ENCODE assay signal across 8 cellular contexts in genomic region chr19:51607920-51608562, GRCh38. TPM values are rescaled to one million over a fixed set of nuclear protein-coding genes. Genes with fewer than 3 reads are reported as not detected.
DNase-seq lines count a peak whose midpoint lies in the region; ATAC-seq and TF ChIP-seq lines count a peak whose summit lies in the region.

No MANE protein-coding gene starts in this region.

- H3K27ac ChIP-seq in esophagus muscularis mucosa (replicated peaks in 1 of 4) (no peak overlapping the region), suprapubic skin (no peak overlapping the region)
- no peak overlapping the region for H3K27ac ChIP-seq in naive thymus-derived CD4-positive, alpha-beta T cell (ENCODE audit: low read depth, low read length)

- peak; percentile 39 for DNase-seq in GF-D8 (lab: John Stamatoyannopoulos, UW)
- DNase-seq in NB4 (ENCODE audit: low read depth): peak; percentile 88
- peak; percentile 82 for DNase-seq in activated CD8-positive, alpha-beta T cell treated with anti-CD3 and anti-CD28 coated beads for 36 hours
- DNase-seq in esophagus muscularis mucosa (ENCODE audit: extremely low spot score): peak; percentile 93
- peak in 8 of 9 donors; percentile 19 to 75 (median 36) for DNase-seq in naive thymus-derived CD4-positive, alpha-beta T cell
- DNase-seq in suprapubic skin (ENCODE audit: low spot score in 2 of 2): peak in 1 of 2 donors; percentile 78
- DNase-seq in DMS79 treated with DMSO at 0.1 percent for 48 hours (lab: John Stamatoyannopoulos, UW): no peak

- H3K4me1 ChIP-seq in esophagus muscularis mucosa: no peaks in the 10 kb centered on the region
- no peaks in the 10 kb centered on the region for H3K4me1 ChIP-seq in naive thymus-derived CD4-positive, alpha-beta T cell (ENCODE audit: control insufficient read depth in 2 of 2, insufficient read depth in 2 of 2, low read length in 2 of 2)
- H3K4me1 ChIP-seq in suprapubic skin: no peaks in the 10 kb centered on the region

- POLR2A ChIA-PET in activated CD8-positive, alpha-beta T cell treated with anti-CD3 and anti-CD28 coated beads for 36 hours (lab: Charles Lee): no interaction called here
- POLR2A ChIA-PET in naive thymus-derived CD4-positive, alpha-beta T cell (lab: Charles Lee): no interaction called here

- no peak overlapping the region for H3K4me3 ChIP-seq in NB4 (ENCODE audit: low read depth, low read length)
- H3K4me3 ChIP-seq in esophagus muscularis mucosa: no peak overlapping the region
- H3K4me3 ChIP-seq in naive thymus-derived CD4-positive, alpha-beta T cell (ENCODE audit: low read length): no peak overlapping the region
- H3K4me3 ChIP-seq in suprapubic skin: no peak overlapping the region

- H3K36me3 Mint-ChIP-seq in activated CD8-positive, alpha-beta T cell treated with anti-CD3 and anti-CD28 coated beads for 36 hours (ENCODE audit: low read depth): peaks cover 2% of the 10 kb centered on the region
- peaks cover 0 to 30% (median 21%) of the 10 kb centered on the region in 5 donors for H3K36me3 Mint-ChIP-seq in naive thymus-derived CD4-positive, alpha-beta T cell

- no peak for ATAC-seq in activated CD8-positive, alpha-beta T cell treated with anti-CD3 and anti-CD28 coated beads for 36 hours
- peak; percentile 88 for ATAC-seq in naive thymus-derived CD4-positive, alpha-beta T cell
- no peak for ATAC-seq in HG02642 (IDR thresholded peaks at IDR 0.05; ENCODE audit: poor library complexity, unreplicated experiment)

- TF ChIP-seq CTCF in NB4 (IDR thresholded peaks at IDR 0.05; ENCODE audit: low read depth, low read length): peak; percentile 86
- TF ChIP-seq CTCF in activated CD8-positive, alpha-beta T cell treated with anti-CD3 and anti-CD28 coated beads for 36 hours (IDR thresholded peaks at IDR 0.05): peak; percentile 51
- TF ChIP-seq CTCF in esophagus muscularis mucosa (IDR thresholded peaks at IDR 0.05): peak; percentile 17 to 34 (median 34)
- peak; percentile 40 to 50 for TF ChIP-seq CTCF in suprapubic skin (IDR thresholded peaks at IDR 0.05)

- H3K9me3 Mint-ChIP-seq in activated CD8-positive, alpha-beta T cell treated with anti-CD3 and anti-CD28 coated beads for 36 hours: peaks cover 9% of the 10 kb centered on the region
- peaks cover 11 to 80% (median 29%) of the 10 kb centered on the region in 11 donors for H3K9me3 Mint-ChIP-seq in naive thymus-derived CD4-positive, alpha-beta T cell

- H3K36me3 ChIP-seq in esophagus muscularis mucosa: no peaks in the 10 kb centered on the region
- no peaks in the 10 kb centered on the region for H3K36me3 ChIP-seq in naive thymus-derived CD4-positive, alpha-beta T cell (ENCODE audit: control insufficient read depth in 2 of 3, insufficient read depth in 3 of 3, low read length in 3 of 3)
- H3K36me3 ChIP-seq in suprapubic skin: no peaks in the 10 kb centered on the region

- peaks cover 0 to 24% (median 0%) of the 10 kb centered on the region in 4 donors for H3K27me3 ChIP-seq in esophagus muscularis mucosa
- H3K27me3 ChIP-seq in naive thymus-derived CD4-positive, alpha-beta T cell (ENCODE audit: control insufficient read depth in 2 of 2, insufficient read depth in 2 of 2, low read length in 2 of 2): no peaks in the 10 kb centered on the region
- no peaks in the 10 kb centered on the region for H3K27me3 ChIP-seq in suprapubic skin

- H3K27ac Mint-ChIP-seq in activated CD8-positive, alpha-beta T cell treated with anti-CD3 and anti-CD28 coated beads for 36 hours: no peak overlapping the region
- H3K27ac Mint-ChIP-seq in naive thymus-derived CD4-positive, alpha-beta T cell: no peak overlapping the region

- H3K4me3 Mint-ChIP-seq in activated CD8-positive, alpha-beta T cell treated with anti-CD3 and anti-CD28 coated beads for 36 hours: no peak overlapping the region
- H3K4me3 Mint-ChIP-seq in naive thymus-derived CD4-positive, alpha-beta T cell: no peak overlapping the region

- peaks cover 21% of the 10 kb centered on the region for H3K27me3 Mint-ChIP-seq in activated CD8-positive, alpha-beta T cell treated with anti-CD3 and anti-CD28 coated beads for 36 hours
- peaks cover 6 to 60% (median 52%) of the 10 kb centered on the region in 5 donors for H3K27me3 Mint-ChIP-seq in naive thymus-derived CD4-positive, alpha-beta T cell

- CTCF ChIA-PET in activated CD8-positive, alpha-beta T cell treated with anti-CD3 and anti-CD28 coated beads for 36 hours (lab: Charles Lee): interaction anchor here (1.2 to 2.9 kb wide), 3 partner anchors 49 to 134 kb away, joined by 4 to 14 read pairs (median 9); no protein-coding TSS in a partner anchor
- CTCF ChIA-PET in naive thymus-derived CD4-positive, alpha-beta T cell (lab: Charles Lee): no interaction called here

- H3K9me3 ChIP-seq in esophagus muscularis mucosa (no peaks in the 10 kb centered on the region), suprapubic skin (no peaks in the 10 kb centered on the region)
- H3K9me3 ChIP-seq in naive thymus-derived CD4-positive, alpha-beta T cell (ENCODE audit: control insufficient read depth in 2 of 3, low read length in 3 of 3): peaks cover 0 to 8% (median 0%) of the 10 kb centered on the region in 3 experiments

- intact Hi-C loops in activated CD8-positive, alpha-beta T cell treated with anti-CD3 and anti-CD28 coated beads for 36 hours (cut with micrococcal nuclease): no loop called here
- intact Hi-C loops in esophagus muscularis mucosa (cut with DNase I): loop anchor here (10.0 kb wide), 1 partner anchor 47 kb away; no protein-coding TSS in a partner anchor
- intact Hi-C loops in naive thymus-derived CD4-positive, alpha-beta T cell (cut with micrococcal nuclease): loop anchor here (2.0 to 5.0 kb wide), 2 partner anchors 171 to 186 kb away; no protein-coding TSS in a partner anchor

- 29% methylated on average over 13 of the region's 13 CpGs for WGBS in esophagus muscularis mucosa
- 46% methylated on average over 8 of the region's 13 CpGs for WGBS in suprapubic skin

- no peak for TF ChIP-seq POLR2A in NB4 (IDR thresholded peaks at IDR 0.05; ENCODE audit: extremely low read depth, insufficient read length)
- TF ChIP-seq POLR2A in esophagus muscularis mucosa (IDR thresholded peaks at IDR 0.05; ENCODE audit: low read depth): no peak
- TF ChIP-seq POLR2A in suprapubic skin (IDR thresholded peaks at IDR 0.05): no peak

- H3K4me1 Mint-ChIP-seq in activated CD8-positive, alpha-beta T cell treated with anti-CD3 and anti-CD28 coated beads for 36 hours (ENCODE audit: low read depth): peaks cover 15% of the 10 kb centered on the region
- H3K4me1 Mint-ChIP-seq in naive thymus-derived CD4-positive, alpha-beta T cell: peaks cover 0 to 5% (median 0%) of the 10 kb centered on the region in 7 donors

- TF ChIP-seq EP300 in esophagus muscularis mucosa (IDR thresholded peaks at IDR 0.05) (no peak), suprapubic skin (IDR thresholded peaks at IDR 0.05) (no peak)

RNA-seq across cellular contexts. Expression of gene SIGLEC5, which starts 22.2 kb away (rescaled TPM):
- not detected for total RNA-seq in activated CD8-positive, alpha-beta T cell treated with anti-CD3 and anti-CD28 coated beads for 36 hours
- total RNA-seq in esophagus muscularis mucosa: 1 to 10 TPM in 2 of 4 donors, under 1 TPM in 2; 0.52 to 2.0 (median 1.00) TPM
- total RNA-seq in naive thymus-derived CD4-positive, alpha-beta T cell: 1 to 10 TPM in 1 of 5 experiments, under 1 TPM in 1, not detected in 3; 0.24 to 2.4 TPM
- polyA plus RNA-seq in naive thymus-derived CD4-positive, alpha-beta T cell: not detected
- under 1 TPM in 1 of 4 donors, not detected in 3; 0.38 TPM for total RNA-seq in suprapubic skin

RNA-seq across cellular contexts. Expression of gene ZNF175, which starts 37.0 kb away (rescaled TPM):
- 1 to 10 TPM; 6.6 to 8.0 TPM for total RNA-seq in activated CD8-positive, alpha-beta T cell treated with anti-CD3 and anti-CD28 coated beads for 36 hours
- total RNA-seq in esophagus muscularis mucosa: 1 to 10 TPM; 3.6 to 5.8 (median 4.9) TPM
- total RNA-seq in naive thymus-derived CD4-positive, alpha-beta T cell: 10 to 100 TPM in 3 of 5 experiments, 1 to 10 TPM in 2; 6.8 to 19.1 (median 10.2) TPM
- 1 to 10 TPM; 2.6 to 4.8 TPM for polyA plus RNA-seq in naive thymus-derived CD4-positive, alpha-beta T cell
- total RNA-seq in suprapubic skin: 10 to 100 TPM in 1 of 4 donors, 1 to 10 TPM in 3; 2.0 to 12.1 (median 5.1) TPM

RNA-seq across cellular contexts. Expression of gene SIGLEC14, which starts 38.6 kb away (rescaled TPM):
- not detected for total RNA-seq in activated CD8-positive, alpha-beta T cell treated with anti-CD3 and anti-CD28 coated beads for 36 hours
- total RNA-seq in esophagus muscularis mucosa: 1 to 10 TPM in 3 of 4 donors, not detected in 1; 2.5 to 9.9 (median 5.0) TPM
- total RNA-seq in naive thymus-derived CD4-positive, alpha-beta T cell: 10 to 100 TPM in 1 of 5 experiments, 1 to 10 TPM in 3, not detected in 1; 1.1 to 43.8 (median 1.8) TPM
- polyA plus RNA-seq in naive thymus-derived CD4-positive, alpha-beta T cell: under 1 TPM in 1 of 2 donors, not detected in 1; 0.08 TPM
- under 1 TPM in 3 of 4 donors, not detected in 1; 0.30 to 0.72 (median 0.36) TPM for total RNA-seq in suprapubic skin

Comparison
In these comparisons a context has a peak if more than half of its experiments do, and no peak if none do; other contexts are left out.
1. CTCF ChIP-seq: peak in every context shown above with its lines; median percentile 86 in NB4; 51 in activated CD8-positive, alpha-beta T cell treated with anti-CD3 and anti-CD28 coated beads for 36 hours; 45 in suprapubic skin; 34 in esophagus muscularis mucosa.